ENCODE assay signal across 1 cellular context in genomic region chr1:6554907-6555778, GRCh38.
TF ChIP-seq lines count a peak whose summit lies in the region.

TSS of gene TAS1R1 (plus strand) at chr1:6555307. CDS start at chr1:6555374, 67 bp downstream.

TF ChIP-seq in HepG2, 621 proteins besides CTCF, POLR2A, EP300 and RAD21 (continued from another document and continues in another):
- TF ChIP-seq HINFP (CRISPR knock-in tag; IDR thresholded peaks at IDR 0.05; ENCODE audit: low read depth): 0 out of 2 replicates have a peak, but pooled peaks have one; percentile 20
- 0 out of 2 replicates have a peak, but pooled peaks have one; percentile 23 for TF ChIP-seq MXD4 (CRISPR knock-in tag; IDR thresholded peaks at IDR 0.05)
- no peak for TF ChIP-seq GPN1 (CRISPR knock-in tag; IDR thresholded peaks at IDR 0.05; ENCODE audit: borderline replicate concordance)
- no peak for TF ChIP-seq PHF5A (CRISPR knock-in tag; IDR thresholded peaks at IDR 0.05; ENCODE audit: low read depth, unreplicated experiment)
- 0 out of 4 replicates have a peak, but pooled peaks of 1 of the 2 experiments have one; percentile 20 for TF ChIP-seq HMGXB4 (CRISPR knock-in tag; IDR thresholded peaks at IDR 0.05; ENCODE audit: borderline replicate concordance in 1 of 2, low read depth in 1 of 2)
- TF ChIP-seq CENPBD1 (CRISPR knock-in tag; IDR thresholded peaks at IDR 0.05; ENCODE audit: borderline replicate concordance, low read depth): no peak
- TF ChIP-seq MAX (IDR thresholded peaks at IDR 0.05): peak; percentile 30; the same call in 1 of the 2 replicates
- peak; percentile 42; the same call in 1 of the 2 replicates for TF ChIP-seq MTA1 (CRISPR knock-in tag; IDR thresholded peaks at IDR 0.05; ENCODE audit: borderline replicate concordance)
- no peak for TF ChIP-seq ZNF101 (CRISPR knock-in tag; IDR thresholded peaks at IDR 0.05; ENCODE audit: borderline replicate concordance, low read depth)
- TF ChIP-seq HNRNPL (IDR thresholded peaks at IDR 0.05; ENCODE audit: low read depth, low read length): peak; percentile 94
- no peak for TF ChIP-seq ZNF205 (CRISPR knock-in tag; IDR thresholded peaks at IDR 0.05)
- TF ChIP-seq ZFX (CRISPR knock-in tag; IDR thresholded peaks at IDR 0.05; ENCODE audit: low read depth): peak; percentile 63
- TF ChIP-seq ZNF441 (CRISPR knock-in tag; IDR thresholded peaks at IDR 0.05; ENCODE audit: borderline replicate concordance): no peak
- TF ChIP-seq ZNF713 (CRISPR knock-in tag; IDR thresholded peaks at IDR 0.05): no peak
- TF ChIP-seq ZC3H4 (CRISPR knock-in tag; IDR thresholded peaks at IDR 0.05; ENCODE audit: borderline replicate concordance): no peak
- TF ChIP-seq HNF4A (CRISPR knock-in tag; IDR thresholded peaks at IDR 0.05): peak; percentile 30
- no peak for TF ChIP-seq ZNF335 (CRISPR knock-in tag; IDR thresholded peaks at IDR 0.05)
- no peak for TF ChIP-seq BCL3 (CRISPR knock-in tag; IDR thresholded peaks at IDR 0.05)
- TF ChIP-seq ZNF407 (CRISPR knock-in tag; IDR thresholded peaks at IDR 0.05; ENCODE audit: not compliant biosample characterization): no peak
- no peak for TF ChIP-seq RAD51 (IDR thresholded peaks at IDR 0.05; ENCODE audit: borderline replicate concordance)
- TF ChIP-seq REXO4 (CRISPR knock-in tag; IDR thresholded peaks at IDR 0.05; ENCODE audit: borderline replicate concordance): no peak
- TF ChIP-seq ZNF318 (CRISPR knock-in tag; IDR thresholded peaks at IDR 0.05): peak; percentile 24; the same call in 1 of the 2 replicates
- TF ChIP-seq SRY (CRISPR knock-in tag; IDR thresholded peaks at IDR 0.05): no peak; the same call in 1 of the 2 replicates
- no peak for TF ChIP-seq SRF (IDR thresholded peaks at IDR 0.05; ENCODE audit: low read depth, low read length)
- TF ChIP-seq ZMAT5 (CRISPR knock-in tag; IDR thresholded peaks at IDR 0.05; ENCODE audit: borderline replicate concordance, low read depth): no peak
- no peak for TF ChIP-seq PRPF4 (IDR thresholded peaks at IDR 0.05; ENCODE audit: low read depth, low read length, poor library complexity, severe bottlenecking)
- TF ChIP-seq SYNCRIP (IDR thresholded peaks at IDR 0.05; ENCODE audit: insufficient read depth, low read depth, low read length): no peak
- peak; percentile 73; the same call in 1 of the 2 replicates for TF ChIP-seq ZNF770 (CRISPR knock-in tag; IDR thresholded peaks at IDR 0.05)
- TF ChIP-seq SKI (IDR thresholded peaks at IDR 0.05; ENCODE audit: partially characterized antibody): no peak
- TF ChIP-seq ZBTB7B (CRISPR knock-in tag; IDR thresholded peaks at IDR 0.05): peak; percentile 68
- TF ChIP-seq ZNF547 (CRISPR knock-in tag; IDR thresholded peaks at IDR 0.05): no peak
